ENCODE assay signal across 1 cellular context in the genomic region with DNA sequence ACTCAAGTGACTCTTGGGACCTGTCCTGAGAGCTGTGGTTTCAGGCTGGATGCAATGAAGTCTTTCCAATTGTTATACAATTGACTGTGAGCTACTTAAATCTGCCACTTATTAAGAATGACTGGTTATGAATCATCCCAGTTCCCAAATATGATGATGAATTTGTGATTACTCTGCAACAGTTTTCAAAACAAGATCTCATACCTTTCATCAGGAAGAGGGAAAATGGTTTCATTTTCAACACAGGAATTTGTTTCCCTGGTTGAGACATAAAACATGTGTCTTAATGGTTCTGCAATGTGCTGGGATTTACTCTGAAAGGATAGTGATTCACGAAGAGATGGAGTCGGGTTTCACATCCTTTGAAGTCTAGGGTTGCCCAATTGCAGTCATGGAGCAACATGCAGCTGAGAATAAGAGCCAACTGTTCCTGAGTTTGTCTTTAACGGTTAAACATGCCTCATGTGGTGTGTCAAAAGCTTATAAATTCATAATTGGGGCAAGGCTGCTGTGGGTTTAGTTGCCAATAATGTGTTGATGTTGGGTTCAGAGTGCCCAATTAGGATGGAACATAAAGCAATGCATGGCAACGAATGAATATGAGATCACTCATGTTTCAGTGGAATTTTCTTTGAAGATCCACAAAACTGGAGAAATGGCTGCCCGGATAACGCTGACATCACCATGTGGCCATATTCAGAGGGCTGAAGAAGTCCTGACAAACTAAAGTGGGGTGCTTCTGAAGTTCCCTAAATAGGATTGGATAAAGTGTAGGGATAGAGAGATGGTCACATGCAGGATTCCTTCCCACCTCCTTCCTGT.
TF ChIP-seq lines count a peak whose summit lies in the region.

No MANE protein-coding gene starts in this region.

TF ChIP-seq in A549, 52 proteins besides CTCF, POLR2A, EP300 and RAD21 (continued from another document):
- TF ChIP-seq E2F6 (IDR thresholded peaks at IDR 0.05; ENCODE audit: borderline replicate concordance, low read depth) (peak; percentile 63; the same call in 1 of the 2 replicates), HOXB13 (CRISPR knock-in tag; IDR thresholded peaks at IDR 0.05; ENCODE audit: low read depth) (peak; percentile 87), TFCP2L1 (CRISPR knock-in tag; IDR thresholded peaks at IDR 0.05) (peak; percentile 78; the same call in 1 of the 2 replicates), JUNB (IDR thresholded peaks at IDR 0.05) (peak; percentile 99), NPAS2 (CRISPR knock-in tag; IDR thresholded peaks at IDR 0.05; ENCODE audit: borderline replicate concordance) (no peak), MAFK (IDR thresholded peaks at IDR 0.05; ENCODE audit: partially characterized antibody) (peak; percentile 87), ZSCAN20 (CRISPR knock-in tag; IDR thresholded peaks at IDR 0.05) (peak; percentile 92), ZNF302 (CRISPR knock-in tag; IDR thresholded peaks at IDR 0.05) (peak; percentile 75), SMC3 (IDR thresholded peaks at IDR 0.05) (peak; percentile 48; the same call in 2 of the 3 replicates), JUN (IDR thresholded peaks at IDR 0.05) (peak; percentile 96 to 98; a peak in 4 of 5 replicates), HEYL (CRISPR knock-in tag; IDR thresholded peaks at IDR 0.05) (peak; percentile 92), ZC3H11A (IDR thresholded peaks at IDR 0.05) (no peak), ELK1 (IDR thresholded peaks at IDR 0.05; ENCODE audit: low read depth, low read length) (no peak), ZFP36 (IDR thresholded peaks at IDR 0.05; ENCODE audit: borderline replicate concordance, partially characterized antibody) (no peak), CBX2 (IDR thresholded peaks at IDR 0.05; ENCODE audit: borderline replicate concordance, low read depth) (no peak), HOXB5 (CRISPR knock-in tag; IDR thresholded peaks at IDR 0.05) (peak; percentile 60; the same call in 1 of the 2 replicates), FOSL2 (IDR thresholded peaks at IDR 0.05) (peak; percentile 97), FOSL2 (CRISPR knock-in tag; IDR thresholded peaks at IDR 0.05) (peak; percentile 98), TP53 (CRISPR knock-in tag; IDR thresholded peaks at IDR 0.05) (peak; percentile 76; the same call in 1 of the 2 replicates), HOXA7 (CRISPR knock-in tag; IDR thresholded peaks at IDR 0.05) (no peak; the same call in 1 of the 2 replicates), FOXS1 (CRISPR knock-in tag; IDR thresholded peaks at IDR 0.05) (no peak), EHF (CRISPR knock-in tag; IDR thresholded peaks at IDR 0.05) (peak; percentile 92), EHMT2 (IDR thresholded peaks at IDR 0.05; ENCODE audit: low read depth) (no peak), CEBPB (IDR thresholded peaks at IDR 0.05) (peak; percentile 99 to 100), KDM1A (IDR thresholded peaks at IDR 0.05; ENCODE audit: low read depth) (no peak), PBX3 (IDR thresholded peaks at IDR 0.05) (peak; percentile 75; the same call in 1 of the 2 replicates), RARB (CRISPR knock-in tag; IDR thresholded peaks at IDR 0.05) (peak; percentile 2), CBX8 (IDR thresholded peaks at IDR 0.05) (no peak), MAX (IDR thresholded peaks at IDR 0.05) (peak; percentile 88), ESRRA (IDR thresholded peaks at IDR 0.05; ENCODE audit: borderline replicate concordance, low read length) (no peak), KDM5A (IDR thresholded peaks at IDR 0.05) (no peak), GATA3 (IDR thresholded peaks at IDR 0.05; ENCODE audit: borderline replicate concordance) (peak; percentile 95), CHD4 (IDR thresholded peaks at IDR 0.05; ENCODE audit: borderline replicate concordance) (no peak; the same call in 1 of the 2 replicates), RFX5 (IDR thresholded peaks at IDR 0.05) (peak; percentile 22; the same call in 1 of the 2 replicates), SREBF2 (IDR thresholded peaks at IDR 0.05) (no peak)
- TF ChIP-seq, protein P1, sequence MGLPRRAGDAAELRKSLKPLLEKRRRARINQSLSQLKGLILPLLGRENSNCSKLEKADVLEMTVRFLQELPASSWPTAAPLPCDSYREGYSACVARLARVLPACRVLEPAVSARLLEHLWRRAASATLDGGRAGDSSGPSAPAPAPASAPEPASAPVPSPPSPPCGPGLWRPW (IDR thresholded peaks at IDR 0.05): peak; percentile 98
- TF ChIP-seq, protein P2, sequence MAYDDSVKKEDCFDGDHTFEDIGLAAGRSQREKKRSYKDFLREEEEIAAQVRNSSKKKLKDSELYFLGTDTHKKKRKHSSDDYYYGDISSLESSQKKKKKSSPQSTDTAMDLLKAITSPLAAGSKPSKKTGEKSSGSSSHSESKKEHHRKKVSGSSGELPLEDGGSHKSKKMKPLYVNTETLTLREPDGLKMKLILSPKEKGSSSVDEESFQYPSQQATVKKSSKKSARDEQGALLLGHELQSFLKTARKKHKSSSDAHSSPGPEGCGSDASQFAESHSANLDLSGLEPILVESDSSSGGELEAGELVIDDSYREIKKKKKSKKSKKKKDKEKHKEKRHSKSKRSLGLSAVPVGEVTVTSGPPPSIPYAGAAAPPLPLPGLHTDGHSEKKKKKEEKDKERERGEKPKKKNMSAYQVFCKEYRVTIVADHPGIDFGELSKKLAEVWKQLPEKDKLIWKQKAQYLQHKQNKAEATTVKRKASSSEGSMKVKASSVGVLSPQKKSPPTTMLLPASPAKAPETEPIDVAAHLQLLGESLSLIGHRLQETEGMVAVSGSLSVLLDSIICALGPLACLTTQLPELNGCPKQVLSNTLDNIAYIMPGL (CRISPR knock-in tag; IDR thresholded peaks at IDR 0.05; ENCODE audit: borderline replicate concordance): 0 out of 2 replicates have a peak, but pooled peaks have one; percentile 41
- TF ChIP-seq, protein P3, sequence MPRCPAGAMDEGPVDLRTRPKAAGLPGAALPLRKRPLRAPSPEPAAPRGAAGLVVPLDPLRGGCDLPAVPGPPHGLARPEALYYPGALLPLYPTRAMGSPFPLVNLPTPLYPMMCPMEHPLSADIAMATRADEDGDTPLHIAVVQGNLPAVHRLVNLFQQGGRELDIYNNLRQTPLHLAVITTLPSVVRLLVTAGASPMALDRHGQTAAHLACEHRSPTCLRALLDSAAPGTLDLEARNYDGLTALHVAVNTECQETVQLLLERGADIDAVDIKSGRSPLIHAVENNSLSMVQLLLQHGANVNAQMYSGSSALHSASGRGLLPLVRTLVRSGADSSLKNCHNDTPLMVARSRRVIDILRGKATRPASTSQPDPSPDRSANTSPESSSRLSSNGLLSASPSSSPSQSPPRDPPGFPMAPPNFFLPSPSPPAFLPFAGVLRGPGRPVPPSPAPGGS (IDR thresholded peaks at IDR 0.05): peak; percentile 97
- TF ChIP-seq, protein P4, sequence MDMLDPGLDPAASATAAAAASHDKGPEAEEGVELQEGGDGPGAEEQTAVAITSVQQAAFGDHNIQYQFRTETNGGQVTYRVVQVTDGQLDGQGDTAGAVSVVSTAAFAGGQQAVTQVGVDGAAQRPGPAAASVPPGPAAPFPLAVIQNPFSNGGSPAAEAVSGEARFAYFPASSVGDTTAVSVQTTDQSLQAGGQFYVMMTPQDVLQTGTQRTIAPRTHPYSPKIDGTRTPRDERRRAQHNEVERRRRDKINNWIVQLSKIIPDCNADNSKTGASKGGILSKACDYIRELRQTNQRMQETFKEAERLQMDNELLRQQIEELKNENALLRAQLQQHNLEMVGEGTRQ (IDR thresholded peaks at IDR 0.05): peak; percentile 58
